ENCODE assay signal across 8 cellular contexts in genomic region chr1:65149391-65149729, GRCh38. TPM values are rescaled to one million over a fixed set of nuclear protein-coding genes. Genes with fewer than 3 reads are reported as not detected.
DNase-seq lines count a peak whose midpoint lies in the region; ATAC-seq and TF ChIP-seq lines count a peak whose summit lies in the region.

No MANE protein-coding gene starts in this region.

- no peak for DNase-seq in AG10803 (ENCODE audit: low read depth)
- DNase-seq in mammary epithelial cell = peak; percentile 46
- DNase-seq in stimulated activated CD4-positive, alpha-beta T cell treated with anti-CD3 and anti-CD28 coated beads, Interleukin-4, amount 100 ng/mL, for 1 hour = no peak
- no peak for DNase-seq in body of pancreas
- DNase-seq in T1000 (lab: John Stamatoyannopoulos, UW) = no peak

- H3K9ac ChIP-seq in mammary epithelial cell (ENCODE audit: insufficient read depth, low read length) = peak overlapping the region; percentile 75

- in situ Hi-C loops in mammary epithelial cell (cut with MboI; ENCODE audit: low sequenced_read_pairs in 2 of 2) = no loop called here

- intact Hi-C loops in mammary epithelial cell (cut with micrococcal nuclease) = loop anchor here (1.0 to 5.0 kb wide), 4 partner anchors 27 to 538 kb away; no protein-coding TSS in a partner anchor
- intact Hi-C loops in body of pancreas (cut with DNase I) = no loop called here

- peak overlapping the region; percentile 95 for H3K4me2 ChIP-seq in mammary epithelial cell (ENCODE audit: insufficient read depth, low read depth, low read length)

- H2AFZ ChIP-seq in mammary epithelial cell (ENCODE audit: low read depth, low read length) = peak overlapping the region; percentile 94

- no peak for TF ChIP-seq POLR2A in body of pancreas (IDR thresholded peaks at IDR 0.05)

- no TSS peak for BruUV-seq in mammary epithelial cell (replicated peaks; lab: Mats Ljungman, UMichigan)

- H3K79me2 ChIP-seq in mammary epithelial cell (ENCODE audit: insufficient read depth, low read length) = peaks cover 74% of the 10 kb centered on the region

- H3K36me3 ChIP-seq in HEK293 (ENCODE audit: control insufficient read depth in 2 of 2, insufficient read depth in 1 of 2, low read length in 2 of 2) = no peaks in the 10 kb centered on the region; a peak in 1 of 3 replicates
- H3K36me3 ChIP-seq in mammary epithelial cell (ENCODE audit: insufficient read depth, low read length) = no peaks in the 10 kb centered on the region
- H3K36me3 ChIP-seq in muscle layer of duodenum (ENCODE audit: control insufficient read depth in 1 of 2, insufficient read depth in 2 of 2, low read length in 2 of 2) = no peaks in the 10 kb centered on the region
- no peaks in the 10 kb centered on the region for H3K36me3 ChIP-seq in body of pancreas (replicated peaks in 1 of 2; ENCODE audit: insufficient read depth in 1 of 2, low read depth in 2 of 2)

- CTCF ChIA-PET in HEK293 (lab: Yijun Ruan, JAX) (interaction anchor here (1.1 to 2.0 kb wide), 2 partner anchors 10 to 60 kb away, joined by 3 to 7 read pairs; no protein-coding TSS in a partner anchor), mammary epithelial cell (lab: Charles Lee; ENCODE audit: low non-redundant PET) (interaction anchor here (0.7 kb wide), 1 partner anchor 1182 kb away, joined by 4 read pairs; no protein-coding TSS in a partner anchor)

- dilution Hi-C loops in mammary epithelial cell (cut with HindIII; ENCODE audit: low sequenced_read_pairs) = no loop called here

- H3K27ac ChIP-seq in HEK293 (ENCODE audit: extremely low read depth, low read depth, low read length) = peak overlapping the region; percentile 84
- H3K27ac ChIP-seq in mammary epithelial cell (ENCODE audit: insufficient read depth, low read depth, low read length) = peak overlapping the region; percentile 49
- peak overlapping the region; percentile 77 for H3K27ac ChIP-seq in muscle layer of duodenum (ENCODE audit: low read length)
- no peak overlapping the region for H3K27ac ChIP-seq in body of pancreas

- POLR2A ChIA-PET in HEK293 (lab: Yijun Ruan, JAX) = interaction anchor here (1.4 kb wide), 1 partner anchor 10 kb away, joined by 4 read pairs; no protein-coding TSS in a partner anchor

- H3K9me3 ChIP-seq in HEK293 (ENCODE audit: control insufficient read depth, insufficient read depth, low read depth, low read length) (no peaks in the 10 kb centered on the region), mammary epithelial cell (replicated peaks; ENCODE audit: insufficient read depth, low read length) (no peaks in the 10 kb centered on the region), muscle layer of duodenum (ENCODE audit: control insufficient read depth in 1 of 2, low read length in 2 of 2) (no peaks in the 10 kb centered on the region), body of pancreas (no peaks in the 10 kb centered on the region)

- peaks cover 5% of the 10 kb centered on the region for H4K20me1 ChIP-seq in mammary epithelial cell (ENCODE audit: insufficient read depth, low read length)

- ATAC-seq in GM21717 (IDR thresholded peaks at IDR 0.05; ENCODE audit: unreplicated experiment) = no peak
- ATAC-seq in body of pancreas = no peak

- 2% methylated on average over 7 of the region's 9 CpGs for WGBS in mammary epithelial cell (ENCODE audit: low coverage, missing lambda C conversion rate)
- 42 to 52% methylated on average over 9 of the region's 9 CpGs for WGBS in body of pancreas, 2 donors

- peak overlapping the region; percentile 65 for H3K4me3 ChIP-seq in AG10803 (ENCODE audit: low read length)
- peak overlapping the region; percentile 82 for H3K4me3 ChIP-seq in HEK293 (ENCODE audit: low read depth, low read length)
- peak overlapping the region; percentile 63 to 94 (median 94) for H3K4me3 ChIP-seq in mammary epithelial cell (replicated peaks in 1 of 3; ENCODE audit: insufficient read depth in 1 of 3, low read depth in 2 of 3, low read length in 3 of 3)
- H3K4me3 ChIP-seq in muscle layer of duodenum (ENCODE audit: low read depth in 1 of 2, low read length in 2 of 2) = peak overlapping the region; percentile 70 to 89
- peak overlapping the region in 1 of 2 donors; percentile 58 for H3K4me3 ChIP-seq in body of pancreas

- H3K4me1 ChIP-seq in HEK293 (ENCODE audit: control insufficient read depth, insufficient read depth, low read length) (peaks cover 6% of the 10 kb centered on the region; the same call in 1 of the 2 replicates), mammary epithelial cell (ENCODE audit: insufficient read depth, low read length) (peaks cover 11% of the 10 kb centered on the region), muscle layer of duodenum (ENCODE audit: control insufficient read depth in 1 of 2, insufficient read depth in 2 of 2, low read length in 2 of 2) (peaks cover 5 to 7% of the 10 kb centered on the region in 2 donors), body of pancreas (peaks cover 26% of the 10 kb centered on the region)

- no peak for TF ChIP-seq CTCF in AG10803 (conservative IDR thresholded peaks at IDR 0.05; ENCODE audit: low read length)
- no peak for TF ChIP-seq CTCF in HEK293 (tag by site-specific recombination; IDR thresholded peaks at IDR 0.05)
- no peak for TF ChIP-seq CTCF in mammary epithelial cell (conservative IDR thresholded peaks at IDR 0.05 in 1 of 2, IDR thresholded peaks at IDR 0.05 in 1 of 2; ENCODE audit: extremely low read depth in 1 of 2, insufficient read depth in 1 of 2, low read depth in 1 of 2, low read length in 2 of 2)
- TF ChIP-seq CTCF in body of pancreas (IDR thresholded peaks at IDR 0.05) = no peak

- H3K27me3 ChIP-seq in mammary epithelial cell (ENCODE audit: insufficient read depth, low read length) (no peaks in the 10 kb centered on the region), muscle layer of duodenum (ENCODE audit: low read depth, low read length) (peaks cover 7% of the 10 kb centered on the region), body of pancreas (peaks cover 0 to 6% of the 10 kb centered on the region in 2 donors)

TF ChIP-seq in HEK293, 187 proteins besides CTCF, POLR2A, EP300 and RAD21 (continues in another document):
- TF ChIP-seq ZBTB6 (tag by site-specific recombination; IDR thresholded peaks at IDR 0.05) (no peak), ZNF596 (tag by site-specific recombination; IDR thresholded peaks at IDR 0.05) (no peak), PBX3 (CRISPR knock-in tag; IDR thresholded peaks at IDR 0.05) (no peak), KLF9 (tag by site-specific recombination; IDR thresholded peaks at IDR 0.05; ENCODE audit: low read depth) (no peak), ZNF112 (tag by site-specific recombination; IDR thresholded peaks at IDR 0.05) (no peak), ZNF488 (tag by site-specific recombination; IDR thresholded peaks at IDR 0.05) (no peak), SP7 (tag by site-specific recombination; IDR thresholded peaks at IDR 0.05) (peak; percentile 48; the same call in 1 of the 2 replicates), ZNF146 (tag by site-specific recombination; IDR thresholded peaks at IDR 0.05) (no peak), KLF1 (tag by site-specific recombination; IDR thresholded peaks at IDR 0.05) (no peak), ZNF548 (tag by site-specific recombination; IDR thresholded peaks at IDR 0.05) (no peak), WT1 (tag by site-specific recombination; IDR thresholded peaks at IDR 0.05) (peak; percentile 45; the same call in 1 of the 2 replicates), ZNF18 (tag by site-specific recombination; IDR thresholded peaks at IDR 0.05) (no peak), PRDM1 (tag by site-specific recombination; IDR thresholded peaks at IDR 0.05) (no peak)

RNA-seq across cellular contexts. Expression of gene AK4, which starts 1.4 kb away (rescaled TPM):
- total RNA-seq in mammary epithelial cell = 10 to 100 TPM; 83.0 to 95.0 TPM
- 104 TPM for polyA plus RNA-seq in mammary epithelial cell
- polyA minus RNA-seq in mammary epithelial cell = 227 TPM
- total RNA-seq in body of pancreas = 10 to 100 TPM in 1 of 2 donors, 1 to 10 TPM in 1; 8.8 to 20.4 TPM

Comparison
In these comparisons a context has a peak if more than half of its experiments do, and no peak if none do; other contexts are left out.
1. H3K27ac ChIP-seq: peak in HEK293 (single experiment), mammary epithelial cell (single experiment) and muscle layer of duodenum (single experiment); none in body of pancreas (0 of 4).